Comparison of ENCODE assay signal across 9 cellular contexts in genomic region chr10:100327007-100327700, GRCh38. TPM values are rescaled to one million over a fixed set of nuclear protein-coding genes. Genes with fewer than 3 reads are reported as not detected.
A peak's percentile ranks its signal among the peaks of the same experiment; 100 is the strongest.
DNase-seq lines count a peak whose midpoint lies in the region; ATAC-seq and TF ChIP-seq lines count a peak whose summit lies in the region.
"Had no signal": no experiment of that assay in that cellular context is flagged by ENCODE, and none has a peak within 500 bp of the region (broad histone marks: within the 10 kb centered on the region; RNA-seq: fewer than 3 reads in every experiment).

No MANE protein-coding gene starts in this region.

- DNase-seq in NCI-H2107 treated with DMSO at 0.1 percent for 48 hours (lab: John Stamatoyannopoulos, UW; ENCODE audit: unreplicated experiment) (peak; percentile 29), NCI-H2107 (lab: John Stamatoyannopoulos, UW) (no peak), WERI-Rb-1 (peak; percentile 42), sciatic nerve (ENCODE audit: low spot score) (no peak), SK-N-DZ (ENCODE audit: low spot score) (no peak), DMS114 treated with DMSO at 0.1 percent for 48 hours (lab: John Stamatoyannopoulos, UW; ENCODE audit: unreplicated experiment) (no peak)

- no peaks in the 10 kb centered on the region for H3K27me3 ChIP-seq in WERI-Rb-1 (ENCODE audit: insufficient read depth, low read depth, severe bottlenecking)

- ATAC-seq in GM21390 (IDR thresholded peaks at IDR 0.05; ENCODE audit: unreplicated experiment) (peak; percentile 99), HG03521 (IDR thresholded peaks at IDR 0.05; ENCODE audit: unreplicated experiment) (peak; percentile 96), sciatic nerve (peak; percentile 51)

- H3K9me3 ChIP-seq in WERI-Rb-1 (ENCODE audit: severe bottlenecking), result no peaks in the 10 kb centered on the region

- intact Hi-C loops in sciatic nerve (cut with DNase I), result no loop called here

- H3K4me3 ChIP-seq in WERI-Rb-1 (ENCODE audit: low read depth, low read length), result peak overlapping the region; percentile 17

- no peak for TF ChIP-seq CTCF in WERI-Rb-1 (IDR thresholded peaks at IDR 0.05; ENCODE audit: low read depth, low read length)

- no peaks in the 10 kb centered on the region for H3K36me3 ChIP-seq in WERI-Rb-1

- peak overlapping the region; percentile 77 for H3K27ac ChIP-seq in WERI-Rb-1

RNA-seq across cellular contexts. Expression of gene PKD2L1, which starts 2.9 kb away (rescaled TPM):
- total RNA-seq in sciatic nerve, result not detected
- not detected in 2 replicates for polyA plus RNA-seq in SK-N-DZ (2014; cell fraction: cytosol; rRNA removed)
- 0.13 and 0.66 TPM in 2 replicates for polyA plus RNA-seq in SK-N-DZ (2014; cell fraction: nucleus; rRNA removed)
- polyA plus RNA-seq: esophagus had no signal

RNA-seq across cellular contexts. Expression of gene SCD, which starts 19.9 kb away (rescaled TPM):
- total RNA-seq in sciatic nerve, result 300 TPM
- polyA plus RNA-seq in SK-N-DZ (2014; cell fraction: cytosol; rRNA removed), result 280 and 284 TPM in 2 replicates
- polyA plus RNA-seq in SK-N-DZ (2014; cell fraction: nucleus; rRNA removed), result 87.8 and 102 TPM in 2 replicates

RNA-seq across cellular contexts. Expression of gene BLOC1S2, which starts 40.7 kb away (rescaled TPM):
- 31.3 TPM for total RNA-seq in sciatic nerve
- polyA plus RNA-seq in SK-N-DZ (2014; cell fraction: cytosol; rRNA removed), result 75.8 and 80.8 TPM in 2 replicates
- 33.8 and 47.1 TPM in 2 replicates for polyA plus RNA-seq in SK-N-DZ (2014; cell fraction: nucleus; rRNA removed)

RNA-seq across cellular contexts. Expression of gene CWF19L1, which starts 59.7 kb away (rescaled TPM):
- total RNA-seq in sciatic nerve, result 21.1 TPM
- 39.0 and 47.7 TPM in 2 replicates for polyA plus RNA-seq in SK-N-DZ (2014; cell fraction: cytosol; rRNA removed)
- 30.4 and 32.1 TPM in 2 replicates for polyA plus RNA-seq in SK-N-DZ (2014; cell fraction: nucleus; rRNA removed)

Comparison
In these comparisons a context has a peak if more than half of its experiments do, and no peak if none do; other contexts are left out.
1. DNase-seq: peak in NCI-H2107 treated with DMSO at 0.1 percent for 48 hours (single experiment) and WERI-Rb-1 (single experiment); none in NCI-H2107 (single experiment), sciatic nerve (single experiment), SK-N-DZ (single experiment) and DMS114 treated with DMSO at 0.1 percent for 48 hours (single experiment).
2. Peak in every context shown above with its lines, with median percentiles within 50 percentile points of each other: ATAC-seq.